Comparison of ENCODE assay signal across 23 cellular contexts in genomic region chr5:1172007-1172581, GRCh38. TPM values are rescaled to one million over a fixed set of nuclear protein-coding genes. Genes with fewer than 3 reads are reported as not detected.
DNase-seq lines count a peak whose midpoint lies in the region; ATAC-seq and TF ChIP-seq lines count a peak whose summit lies in the region.
"Had no signal": no experiment of that assay in that cellular context is flagged by ENCODE, and none has a peak within 500 bp of the region (broad histone marks: within the 10 kb centered on the region; RNA-seq: fewer than 3 reads in every experiment).

No MANE protein-coding gene starts in this region.

- H3K36me3 ChIP-seq in left ventricle myocardium inferior (no peaks in the 10 kb centered on the region), RWPE2 (ENCODE audit: low read depth) (no peaks in the 10 kb centered on the region), left lung (no peaks in the 10 kb centered on the region), testis (ENCODE audit: low read depth, missing control alignments) (no peaks in the 10 kb centered on the region)
- H3K36me3 ChIP-seq: Peyer's patch had no signal

- DNase-seq in Right ventricle myocardium superior (peak; percentile 33), left ventricle myocardium inferior (no peak), RWPE2 (ENCODE audit: low spot score) (peak; percentile 66), left lung (peak; percentile 27 to 68), testis (peak; percentile 12), HUDEP-2 (lab: John Stamatoyannopoulos, UW; ENCODE audit: unreplicated experiment in 76 of 76) (no peak), NCI-H69 (lab: John Stamatoyannopoulos, UW) (no peak)
- DNase-seq: Calu3, H9, KBM-7, NCI-H1092 treated with DMSO at 0.1 percent for 48 hours, NCI-H146, NCI-H2029 treated with DMSO at 0.1 percent for 48 hours, NCI-H2171, NCI-H524 treated with DMSO at 0.1 percent for 48 hours had no signal

- no peak for TF ChIP-seq POLR2A in testis (IDR thresholded peaks at IDR 0.05)

- H3K27me3 ChIP-seq in left ventricle myocardium inferior (ENCODE audit: low read depth) = peaks cover 4% of the 10 kb centered on the region
- no peaks in the 10 kb centered on the region for H3K27me3 ChIP-seq in RWPE2 (ENCODE audit: insufficient read depth, poor library complexity, severe bottlenecking)
- peaks cover 0 to 8% of the 10 kb centered on the region in 2 donors for H3K27me3 ChIP-seq in left lung
- H3K27me3 ChIP-seq in testis = no peaks in the 10 kb centered on the region
- H3K27me3 ChIP-seq: Peyer's patch had no signal

- ATAC-seq in Right ventricle myocardium superior (ENCODE audit: poor library complexity) = no peak
- no peak for ATAC-seq in RWPE2 (ENCODE audit: low read depth)
- ATAC-seq in left lung = no peak

- H3K4me1 ChIP-seq in left ventricle myocardium inferior (peaks cover 17% of the 10 kb centered on the region), RWPE2 (ENCODE audit: insufficient read depth, poor library complexity, severe bottlenecking) (no peaks in the 10 kb centered on the region), left lung (peaks cover 0 to 10% of the 10 kb centered on the region in 2 donors), testis (peaks cover 3% of the 10 kb centered on the region)

- H3K9me3 ChIP-seq in left ventricle myocardium inferior (replicated peaks) (no peaks in the 10 kb centered on the region), RWPE2 (ENCODE audit: severe bottlenecking) (no peaks in the 10 kb centered on the region), left lung (no peaks in the 10 kb centered on the region), testis (no peaks in the 10 kb centered on the region)
- H3K9me3 ChIP-seq: Peyer's patch had no signal

- intact Hi-C loops in Right ventricle myocardium superior (cut with DNase I) = loop anchor here (5.0 kb wide), 1 partner anchor 250 kb away; no protein-coding TSS in a partner anchor
- intact Hi-C loops in left ventricle myocardium inferior (cut with micrococcal nuclease) = loop anchor here (5.0 kb wide), 1 partner anchor 250 kb away; no protein-coding TSS in a partner anchor
- intact Hi-C loops in left lung (cut with DNase I) = loop anchor here in 1 of 2 donors (10.0 kb wide), 1 partner anchor 247 kb away; no protein-coding TSS in a partner anchor
- intact Hi-C loops in testis (cut with DNase I; ENCODE audit: low total_unique reads) = no loop called here

- TF ChIP-seq CTCF in left ventricle myocardium inferior (IDR thresholded peaks at IDR 0.05; ENCODE audit: borderline replicate concordance) = no peak
- TF ChIP-seq CTCF in RWPE2 (IDR thresholded peaks at IDR 0.05; ENCODE audit: poor library complexity, severe bottlenecking) = no peak
- TF ChIP-seq CTCF in left lung (IDR thresholded peaks at IDR 0.05) = no peak
- no peak for TF ChIP-seq CTCF in testis (IDR thresholded peaks at IDR 0.05)

- 48 to 91% methylated on average over 11 to 20 of the region's 20 CpGs for WGBS in testis, 2 donors

- no peak overlapping the region for H3K4me3 ChIP-seq in left ventricle myocardium inferior
- H3K4me3 ChIP-seq in RWPE2 (ENCODE audit: severe bottlenecking) = no peak overlapping the region
- no peak overlapping the region for H3K4me3 ChIP-seq in left lung
- peak overlapping the region; percentile 32 to 52 for H3K4me3 ChIP-seq in testis
- H3K4me3 ChIP-seq: GM23248, Peyer's patch had no signal

- H3K27ac ChIP-seq in left ventricle myocardium inferior (replicated peaks) (no peak overlapping the region), RWPE2 (ENCODE audit: poor library complexity, severe bottlenecking) (no peak overlapping the region), left lung (no peak overlapping the region), testis (no peak overlapping the region)
- H3K27ac ChIP-seq: C4-2B, GM23248, Peyer's patch had no signal

RNA-seq across cellular contexts. Expression of gene SLC6A19, which starts 29.3 kb away (rescaled TPM):
- total RNA-seq in Right ventricle myocardium superior (not detected), left ventricle myocardium inferior (not detected), left lung (not detected), testis (under 1 TPM; 0.16 to 0.68 TPM)
- 0.28 TPM for polyA plus RNA-seq in testis (ENCODE audit: insufficient read depth, low read depth, low replicate concordance)
- total RNA-seq: Calu3; CD8-positive, alpha-beta memory T cell; Daoy; GM23248; H9; HFFc6; OCI-LY7; SK-MEL-5 had no signal
- polyA plus RNA-seq: CD8-positive, alpha-beta memory T cell; GM23248 had no signal

RNA-seq across cellular contexts. Expression of gene SLC6A18, which starts 53.1 kb away (rescaled TPM):
- total RNA-seq in Right ventricle myocardium superior = not detected
- total RNA-seq in left ventricle myocardium inferior = not detected
- total RNA-seq in left lung = not detected
- total RNA-seq in testis = under 1 TPM in 1 of 2 donors, not detected in 1; 0.24 TPM
- polyA plus RNA-seq in testis (ENCODE audit: insufficient read depth, low read depth, low replicate concordance) = not detected
- total RNA-seq: Calu3; CD8-positive, alpha-beta memory T cell; Daoy; GM23248; H9; HFFc6; OCI-LY7; SK-MEL-5 had no signal
- polyA plus RNA-seq: CD8-positive, alpha-beta memory T cell; GM23248 had no signal

Comparison
In these comparisons a context has a peak if more than half of its experiments do, and no peak if none do; other contexts are left out.
1. DNase-seq: peak in Right ventricle myocardium superior (single experiment), RWPE2 (single experiment), left lung (2 of 2) and testis (single experiment); none in left ventricle myocardium inferior (single experiment), HUDEP-2 (0 of 76) and NCI-H69 (single experiment).
2. H3K4me3 ChIP-seq: peak in testis (2 of 2); none in left ventricle myocardium inferior (single experiment), RWPE2 (single experiment) and left lung (0 of 2).